In genomic region chr1:32242341-32242851, GRCh38 we compare ENCODE assay signal across 1 cellular context.
TF ChIP-seq lines count a peak whose summit lies in the region.

No MANE protein-coding gene starts in this region.

TF ChIP-seq in HepG2, 621 proteins besides CTCF, POLR2A, EP300 and RAD21 (continues in another document):
- TF ChIP-seq GMEB1 (CRISPR knock-in tag; IDR thresholded peaks at IDR 0.05; ENCODE audit: borderline replicate concordance) (peak; percentile 29; the same call in 1 of the 2 replicates), ZNF574 (CRISPR knock-in tag; IDR thresholded peaks at IDR 0.05) (0 out of 2 replicates have a peak, but pooled peaks have one; percentile 32), ZBTB33 (CRISPR knock-in tag; IDR thresholded peaks at IDR 0.05) (0 out of 2 replicates have a peak, but pooled peaks have one; percentile 5), MAFF (IDR thresholded peaks at IDR 0.05; ENCODE audit: low read depth, low read length) (no peak), ZNF687 (CRISPR knock-in tag; IDR thresholded peaks at IDR 0.05) (peak; percentile 35; the same call in 1 of the 2 replicates), ATF7-NPFF (CRISPR knock-in tag; IDR thresholded peaks at IDR 0.05; ENCODE audit: low read depth) (no peak), ZNF407 (CRISPR knock-in tag; IDR thresholded peaks at IDR 0.05; ENCODE audit: not compliant biosample characterization) (no peak), UBTF (CRISPR knock-in tag; IDR thresholded peaks at IDR 0.05) (0 out of 2 replicates have a peak, but pooled peaks have one; percentile 29), ZNF10 (CRISPR knock-in tag; IDR thresholded peaks at IDR 0.05; ENCODE audit: borderline replicate concordance, low read depth) (no peak), HMGXB4 (CRISPR knock-in tag; IDR thresholded peaks at IDR 0.05; ENCODE audit: borderline replicate concordance in 1 of 2, low read depth in 1 of 2) (peak in 1 of 2 experiments; percentile 23; a peak in 1 of 4 replicates), DZIP1 (CRISPR knock-in tag; IDR thresholded peaks at IDR 0.05) (no peak), ZNF788 (CRISPR knock-in tag; IDR thresholded peaks at IDR 0.05; ENCODE audit: borderline replicate concordance) (0 out of 2 replicates have a peak, but pooled peaks have one; percentile 32), ATM (IDR thresholded peaks at IDR 0.05; ENCODE audit: borderline replicate concordance) (no peak), MAX (IDR thresholded peaks at IDR 0.05) (peak; percentile 21; the same call in 1 of the 2 replicates)
